16 cellular contexts compared by ENCODE assay signal in the genomic region with DNA sequence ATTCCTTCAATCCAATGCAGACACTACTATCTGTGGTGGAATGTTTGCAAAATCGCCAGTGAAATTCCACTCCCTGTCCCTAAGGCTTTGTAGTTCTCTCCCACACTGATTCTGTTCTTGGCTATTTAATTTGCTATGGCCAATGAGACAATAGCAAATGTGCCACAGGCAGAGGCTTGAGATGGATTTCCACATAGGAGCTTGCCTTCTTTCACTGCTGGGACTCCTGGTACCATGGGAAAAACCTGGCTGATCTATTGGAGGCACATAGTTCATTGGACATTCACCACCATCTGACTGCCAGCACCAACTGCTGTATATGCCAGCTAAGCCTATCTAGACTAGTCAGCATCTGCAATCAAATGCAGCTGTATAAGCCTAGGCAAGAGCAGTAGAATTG.
A peak's percentile ranks its signal among the peaks of the same experiment; 100 is the strongest.
DNase-seq lines count a peak whose midpoint lies in the region; TF ChIP-seq lines count a peak whose summit lies in the region.
"Had no signal": no experiment of that assay in that cellular context is flagged by ENCODE, and none has a peak within 500 bp of the region (broad histone marks: within the 10 kb centered on the region; RNA-seq: fewer than 3 reads in every experiment).

No MANE protein-coding gene starts in this region.

- no TSS peak for BruUV-seq in mammary epithelial cell (replicated peaks; lab: Mats Ljungman, UMichigan)

- H3K9me3 ChIP-seq in mammary epithelial cell (replicated peaks; ENCODE audit: insufficient read depth, low read length) (no peaks in the 10 kb centered on the region), subcutaneous abdominal adipose tissue (ENCODE audit: control insufficient read depth in 5 of 5, low read length in 5 of 5) (peaks cover 0 to 6% (median 0%) of the 10 kb centered on the region in 5 donors)
- H3K9me3 ChIP-seq: adrenal gland, mucosa of descending colon had no signal

- H3K27ac ChIP-seq in mammary epithelial cell (ENCODE audit: insufficient read depth, low read depth, low read length) (no peak overlapping the region), subcutaneous abdominal adipose tissue (ENCODE audit: low read depth, low read length) (peak overlapping the region; percentile 88)
- H3K27ac ChIP-seq: VCaP had no signal

- TF ChIP-seq CTCF in mammary epithelial cell (conservative IDR thresholded peaks at IDR 0.05 in 1 of 2, IDR thresholded peaks at IDR 0.05 in 1 of 2; ENCODE audit: extremely low read depth in 1 of 2, insufficient read depth in 1 of 2, low read depth in 1 of 2, low read length in 2 of 2): no peak

- H3K27me3 ChIP-seq in mammary epithelial cell (ENCODE audit: insufficient read depth, low read length): no peaks in the 10 kb centered on the region
- no peaks in the 10 kb centered on the region for H3K27me3 ChIP-seq in subcutaneous abdominal adipose tissue (ENCODE audit: control insufficient read depth in 5 of 5, insufficient read depth in 4 of 5, low read length in 5 of 5)
- H3K27me3 ChIP-seq: adrenal gland had no signal

- H3K27me3 Mint-ChIP-seq in activated T-helper 1 cell treated with anti-CD3 and anti-CD28 coated beads, Interleukin-12 subunit alpha, Interleukin-12 subunit beta, Interleukin-2, Interleukin-4 antibody, amounts not matched to agents 30 ng/mL and 10 ng/mL and 1 ng/mL, durations not matched to agents 14 hours and 24 hours and 36 hours (ENCODE audit: insufficient read depth): no peaks in the 10 kb centered on the region

- H3K4me3 ChIP-seq in mammary epithelial cell (replicated peaks in 1 of 3; ENCODE audit: insufficient read depth in 1 of 3, low read depth in 2 of 3, low read length in 3 of 3) (no peak overlapping the region), subcutaneous abdominal adipose tissue (ENCODE audit: low read depth in 1 of 5, low read length in 5 of 5) (no peak overlapping the region)
- H3K4me3 ChIP-seq: adrenal gland, K562, mucosa of descending colon had no signal

- H3K4me1 ChIP-seq in mammary epithelial cell (ENCODE audit: insufficient read depth, low read length) (peaks cover 12% of the 10 kb centered on the region), subcutaneous abdominal adipose tissue (ENCODE audit: control insufficient read depth in 5 of 5, insufficient read depth in 5 of 5, low read length in 5 of 5) (peaks cover 5 to 22% (median 14%) of the 10 kb centered on the region in 5 donors)

- WGBS in mammary epithelial cell (ENCODE audit: low coverage, missing lambda C conversion rate): 0% methylated on average over 1 of the region's 1 CpG

- CTCF ChIA-PET in mammary epithelial cell (lab: Charles Lee; ENCODE audit: low non-redundant PET): no interaction called here

- intact Hi-C loops in mammary epithelial cell (cut with micrococcal nuclease): no loop called here
- intact Hi-C loops in activated T-helper 1 cell treated with anti-CD3 and anti-CD28 coated beads, Interleukin-12 subunit alpha, Interleukin-12 subunit beta, Interleukin-2, Interleukin-4 antibody, amounts not matched to agents 30 ng/mL and 10 ng/mL and 1 ng/mL, durations not matched to agents 14 hours and 24 hours and 36 hours (cut with micrococcal nuclease): no loop called here

- H3K36me3 ChIP-seq in mammary epithelial cell (ENCODE audit: insufficient read depth, low read length) (no peaks in the 10 kb centered on the region), subcutaneous abdominal adipose tissue (ENCODE audit: control insufficient read depth in 5 of 5, insufficient read depth in 5 of 5, low read length in 5 of 5) (no peaks in the 10 kb centered on the region)
- H3K36me3 ChIP-seq: adrenal gland had no signal

- H3K4me1 Mint-ChIP-seq in activated T-helper 1 cell treated with anti-CD3 and anti-CD28 coated beads, Interleukin-12 subunit alpha, Interleukin-12 subunit beta, Interleukin-2, Interleukin-4 antibody, amounts not matched to agents 30 ng/mL and 10 ng/mL and 1 ng/mL, durations not matched to agents 14 hours and 24 hours and 36 hours (ENCODE audit: low read depth): peaks cover 4% of the 10 kb centered on the region

- H3K4me2 ChIP-seq in mammary epithelial cell (ENCODE audit: insufficient read depth, low read depth, low read length): no peak overlapping the region

- dilution Hi-C loops in mammary epithelial cell (cut with HindIII; ENCODE audit: low sequenced_read_pairs): no loop called here

- H3K27ac Mint-ChIP-seq in activated T-helper 1 cell treated with anti-CD3 and anti-CD28 coated beads, Interleukin-12 subunit alpha, Interleukin-12 subunit beta, Interleukin-2, Interleukin-4 antibody, amounts not matched to agents 30 ng/mL and 10 ng/mL and 1 ng/mL, durations not matched to agents 14 hours and 24 hours and 36 hours: no peak overlapping the region

- H4K20me1 ChIP-seq in mammary epithelial cell (ENCODE audit: insufficient read depth, low read length): no peaks in the 10 kb centered on the region

- no peaks in the 10 kb centered on the region for H3K9me3 Mint-ChIP-seq in activated T-helper 1 cell treated with anti-CD3 and anti-CD28 coated beads, Interleukin-12 subunit alpha, Interleukin-12 subunit beta, Interleukin-2, Interleukin-4 antibody, amounts not matched to agents 30 ng/mL and 10 ng/mL and 1 ng/mL, durations not matched to agents 14 hours and 24 hours and 36 hours

- H3K79me2 ChIP-seq in mammary epithelial cell (ENCODE audit: insufficient read depth, low read length): no peaks in the 10 kb centered on the region

- no peaks in the 10 kb centered on the region for H3K36me3 Mint-ChIP-seq in activated T-helper 1 cell treated with anti-CD3 and anti-CD28 coated beads, Interleukin-12 subunit alpha, Interleukin-12 subunit beta, Interleukin-2, Interleukin-4 antibody, amounts not matched to agents 30 ng/mL and 10 ng/mL and 1 ng/mL, durations not matched to agents 14 hours and 24 hours and 36 hours (ENCODE audit: low read depth)

- DNase-seq in HCEC 1CT (peak; percentile 25), mammary epithelial cell (peak; percentile 19), fibroblast of the conjunctiva (ENCODE audit: low read depth) (peak; percentile 39), DMS 273 (lab: John Stamatoyannopoulos, UW; ENCODE audit: unreplicated experiment) (no peak), LoVo (ENCODE audit: low spot score) (no peak)
- no peak for DNase-seq in activated T-helper 1 cell treated with anti-CD3 and anti-CD28 coated beads, Interleukin-12 subunit alpha, Interleukin-12 subunit beta, Interleukin-2, Interleukin-4 antibody, amounts not matched to agents 30 ng/mL and 10 ng/mL and 1 ng/mL, durations not matched to agents 14 hours and 24 hours and 36 hours (ENCODE audit: low spot score)
- DNase-seq: activated gamma-delta T cell, COR-L47, mucosa of descending colon, NCI-H1092 treated with DMSO at 0.1 percent for 48 hours, NCI-H2081 treated with DMSO at 0.1 percent for 48 hours, SIG-M5 had no signal

- H3K9ac ChIP-seq in mammary epithelial cell (ENCODE audit: insufficient read depth, low read length) (no peak overlapping the region), subcutaneous abdominal adipose tissue (ENCODE audit: low read length in 5 of 5) (no peak overlapping the region)

- no peak overlapping the region for H2AFZ ChIP-seq in mammary epithelial cell (ENCODE audit: low read depth, low read length)

- H3K4me3 Mint-ChIP-seq in activated T-helper 1 cell treated with anti-CD3 and anti-CD28 coated beads, Interleukin-12 subunit alpha, Interleukin-12 subunit beta, Interleukin-2, Interleukin-4 antibody, amounts not matched to agents 30 ng/mL and 10 ng/mL and 1 ng/mL, durations not matched to agents 14 hours and 24 hours and 36 hours: no peak overlapping the region

- in situ Hi-C loops in mammary epithelial cell (cut with MboI; ENCODE audit: low sequenced_read_pairs in 2 of 2): no loop called here

Comparison
In these comparisons a context has a peak if more than half of its experiments do, and no peak if none do; other contexts are left out.
1. DNase-seq: peak in HCEC 1CT (single experiment), mammary epithelial cell (single experiment) and fibroblast of the conjunctiva (single experiment); none in DMS 273 (single experiment), LoVo (single experiment) and activated T-helper 1 cell treated with anti-CD3 and anti-CD28 coated beads, Interleukin-12 subunit alpha, Interleukin-12 subunit beta, Interleukin-2, Interleukin-4 antibody, amounts not matched to agents 30 ng/mL and 10 ng/mL and 1 ng/mL, durations not matched to agents 14 hours and 24 hours and 36 hours (single experiment).